17 cellular contexts compared by ENCODE assay signal in genomic region chr3:148023994-148024393, GRCh38.
A peak's percentile ranks its signal among the peaks of the same experiment; 100 is the strongest.
DNase-seq lines count a peak whose midpoint lies in the region; FAIRE-seq and TF ChIP-seq lines count a peak whose summit lies in the region.
"Had no signal": no experiment of that assay in that cellular context is flagged by ENCODE, and none has a peak within 500 bp of the region (broad histone marks: within the 10 kb centered on the region; RNA-seq: fewer than 3 reads in every experiment).

No MANE protein-coding gene starts in this region.

- H3K4me3 ChIP-seq in ACC112 (ENCODE audit: low read depth, low read length), result no peak overlapping the region
- H3K4me3 ChIP-seq in fibroblast of the aortic adventitia (ENCODE audit: low read depth, low read length), result no peak overlapping the region
- H3K4me3 ChIP-seq: esophagus muscularis mucosa, GM23338 had no signal

- H3K79me2 ChIP-seq in ACC112 (ENCODE audit: control insufficient read depth, insufficient read depth, low read length, unreplicated experiment), result no peaks in the 10 kb centered on the region

- DNase-seq in H54 (ENCODE audit: insufficient read length, low spot score) (peak; percentile 7), T1000 (lab: John Stamatoyannopoulos, UW) (peak; percentile 35), fibroblast of the aortic adventitia (ENCODE audit: low read depth) (peak; percentile 93), hypothalamus (lab: John Stamatoyannopoulos, UW) (no peak), retina (no peak), NOMO-1 (lab: John Stamatoyannopoulos, UW; ENCODE audit: unreplicated experiment in 2 of 2) (no peak)
- DNase-seq in activated CD8-positive, alpha-beta memory T cell treated with anti-CD3 and anti-CD28 coated beads for 24 hours, result no peak
- DNase-seq: activated CD4-positive, alpha-beta T cell treated with anti-CD3 and anti-CD28 coated beads, Interleukin-2, amount 50 U/mL, for 48 hours; amniotic stem cell; cortex of kidney; natural killer cell; NCI-H1048; NCI-H2171 treated with DMSO at 0.1 percent for 48 hours; stimulated activated CD4-positive, alpha-beta T cell treated with anti-CD3 and anti-CD28 coated beads, Interleukin-2, amount 100 ng/mL, for 48 hours had no signal

- peak; percentile 23 for FAIRE-seq in H54 (lab: Jason Lieb, UNC)

- no peak for TF ChIP-seq POLR2A in H54 (IDR thresholded peaks at IDR 0.05; ENCODE audit: low read depth, low read length)

- H3K27me3 ChIP-seq in ACC112 (ENCODE audit: insufficient read depth, low read length), result no peaks in the 10 kb centered on the region
- H3K27me3 ChIP-seq: esophagus muscularis mucosa had no signal

- no peak overlapping the region for H2AFZ ChIP-seq in ACC112 (ENCODE audit: low read length, unreplicated experiment)
- H2AFZ ChIP-seq: GM23338 had no signal

- H3K4me1 ChIP-seq in ACC112 (ENCODE audit: control insufficient read depth, insufficient read depth, low read length, unreplicated experiment), result peaks cover 11% of the 10 kb centered on the region
- H3K4me1 ChIP-seq: esophagus muscularis mucosa had no signal

- TF ChIP-seq CTCF in fibroblast of the aortic adventitia (IDR thresholded peaks at IDR 0.05; ENCODE audit: insufficient read depth, low read length), result no peak

- H3K36me3 ChIP-seq in ACC112 (ENCODE audit: insufficient read depth, low read length), result no peaks in the 10 kb centered on the region
- H3K36me3 ChIP-seq: esophagus muscularis mucosa had no signal

- H3K27ac ChIP-seq in ACC112 (ENCODE audit: low read depth, low read length), result peak overlapping the region; percentile 49
- H3K27ac ChIP-seq: esophagus muscularis mucosa had no signal

Comparison
In these comparisons a context has a peak if more than half of its experiments do, and no peak if none do; other contexts are left out.
1. DNase-seq: peak in H54 (single experiment), T1000 (single experiment) and fibroblast of the aortic adventitia (single experiment); none in hypothalamus (0 of 51), retina (single experiment), activated CD8-positive, alpha-beta memory T cell treated with anti-CD3 and anti-CD28 coated beads for 24 hours (single experiment) and NOMO-1 (0 of 2).